Comparison of ENCODE assay signal across 15 cellular contexts in genomic region chr1:158025576-158026230, GRCh38. TPM values are rescaled to one million over a fixed set of nuclear protein-coding genes. Genes with fewer than 3 reads are reported as not detected.
DNase-seq lines count a peak whose midpoint lies in the region; ATAC-seq and TF ChIP-seq lines count a peak whose summit lies in the region.
"Had no signal": no experiment of that assay in that cellular context is flagged by ENCODE, and none has a peak within 500 bp of the region (broad histone marks: within the 10 kb centered on the region; RNA-seq: fewer than 3 reads in every experiment).

No MANE protein-coding gene starts in this region.

- peak overlapping the region; percentile 92 for H3K27ac Mint-ChIP-seq in endothelial cell (ENCODE audit: unreplicated experiment)
- H3K27ac Mint-ChIP-seq in neural progenitor cell = peak overlapping the region; percentile 68
- H3K27ac Mint-ChIP-seq: naive B cell had no signal

- H3K36me3 ChIP-seq in SK-N-SH (replicated peaks in 1 of 2; ENCODE audit: control insufficient read depth in 1 of 2, insufficient read depth in 2 of 2, low read length in 1 of 2) = peaks cover 3 to 5% of the 10 kb centered on the region in 2 experiments
- H3K36me3 ChIP-seq in neural progenitor cell = peaks cover 5% of the 10 kb centered on the region
- H3K36me3 ChIP-seq in uterus = no peaks in the 10 kb centered on the region

- H3F3A ChIP-seq in SK-N-SH (replicated peaks; ENCODE audit: insufficient read depth) (peaks cover 10% of the 10 kb centered on the region), neural progenitor cell (ENCODE audit: low read depth) (peaks cover 19% of the 10 kb centered on the region)

- intact Hi-C loops in uterus (cut with DNase I; ENCODE audit: low total_unique reads) = no loop called here

- no peak for TF ChIP-seq POLR2A in uterus (IDR thresholded peaks at IDR 0.05)

- H3K4me2 ChIP-seq in SK-N-SH = peak overlapping the region; percentile 43
- peak overlapping the region; percentile 65 for H3K4me2 ChIP-seq in neural progenitor cell

- H3K79me2 ChIP-seq in SK-N-SH (ENCODE audit: insufficient read depth) (peaks cover 100% of the 10 kb centered on the region), neural progenitor cell (ENCODE audit: low read depth) (peaks cover 96% of the 10 kb centered on the region)

- TF ChIP-seq RAD21 in SK-N-SH (IDR thresholded peaks at IDR 0.05; ENCODE audit: low read length) = no peak

- H3K27ac ChIP-seq in SK-N-SH (ENCODE audit: low read depth in 2 of 2, low read length in 1 of 2) = peak overlapping the region in 1 of 2 experiments; percentile 52; a peak in 2 of 4 replicates
- H3K27ac ChIP-seq in neural progenitor cell = peak overlapping the region; percentile 86
- peak overlapping the region; percentile 62 to 77 for H3K27ac ChIP-seq in uterus
- H3K27ac ChIP-seq: HL-60 had no signal

- H3K9ac ChIP-seq in SK-N-SH (no peak overlapping the region), neural progenitor cell (no peak overlapping the region)

- H3K9me3 ChIP-seq in SK-N-SH (no peaks in the 10 kb centered on the region), neural progenitor cell (ENCODE audit: low read depth) (no peaks in the 10 kb centered on the region), uterus (no peaks in the 10 kb centered on the region)

- 54% methylated on average over 5 of the region's 6 CpGs for WGBS in SK-N-SH (ENCODE audit: low lambda C conversion rate)

- no peak overlapping the region for H3K4me3 ChIP-seq in SK-N-SH (ENCODE audit: low read depth in 2 of 2, low read length in 1 of 2)
- H3K4me3 ChIP-seq in neural progenitor cell = no peak overlapping the region
- no peak overlapping the region for H3K4me3 ChIP-seq in uterus
- H3K4me3 ChIP-seq: GM12878 had no signal

- DNase-seq in SK-N-SH (no peak), endothelial cell (ENCODE audit: low spot score) (no peak), neural progenitor cell (ENCODE audit: low spot score) (peak; percentile 33), uterus (no peak), amniotic stem cell (lab: John Stamatoyannopoulos, UW) (no peak), NCI-H1436 (lab: John Stamatoyannopoulos, UW) (no peak), NCI-H345 (lab: John Stamatoyannopoulos, UW) (no peak)
- DNase-seq: ACHN; activated naive CD4-positive, alpha-beta T cell treated with anti-CD3 and anti-CD28 coated beads, Interleukin-2, amount 50 U/mL, for 16 hours; naive B cell; NCI-H226; small intestine had no signal

- peak overlapping the region; percentile 61 for H3K4me3 Mint-ChIP-seq in endothelial cell (ENCODE audit: unreplicated experiment)
- peak overlapping the region; percentile 30 for H3K4me3 Mint-ChIP-seq in neural progenitor cell

- H2AFZ ChIP-seq in SK-N-SH (ENCODE audit: low read depth) = no peak overlapping the region
- H2AFZ ChIP-seq in neural progenitor cell (replicated peaks) = no peak overlapping the region

- CTCF ChIA-PET in SK-N-SH (lab: Yijun Ruan, JAX) = interaction anchor here (0.9 kb wide), 1 partner anchor 34 kb away, joined by 3 read pairs; no protein-coding TSS in a partner anchor

- POLR2A ChIA-PET in SK-N-SH (lab: Yijun Ruan, JAX) = no interaction called here

- peaks cover 11 to 64% of the 10 kb centered on the region in 2 experiments for H3K4me1 ChIP-seq in SK-N-SH (ENCODE audit: control insufficient read depth in 1 of 2, insufficient read depth in 2 of 2, low read depth in 1 of 2, low read length in 1 of 2)
- peaks cover 49% of the 10 kb centered on the region for H3K4me1 ChIP-seq in neural progenitor cell
- peaks cover 8 to 17% of the 10 kb centered on the region in 2 donors for H3K4me1 ChIP-seq in uterus

- TF ChIP-seq CTCF in SK-N-SH (IDR thresholded peaks at IDR 0.05) (no peak), endothelial cell (IDR thresholded peaks at IDR 0.05; ENCODE audit: unreplicated experiment) (no peak), neural progenitor cell (IDR thresholded peaks at IDR 0.05) (no peak), uterus (IDR thresholded peaks at IDR 0.05) (no peak)

- peaks cover 10% of the 10 kb centered on the region for H3K36me3 Mint-ChIP-seq in endothelial cell (ENCODE audit: low read depth, unreplicated experiment)
- peaks cover 9% of the 10 kb centered on the region for H3K36me3 Mint-ChIP-seq in neural progenitor cell
- H3K36me3 Mint-ChIP-seq: naive B cell had no signal

- no peaks in the 10 kb centered on the region for H3K9me3 Mint-ChIP-seq in endothelial cell (ENCODE audit: unreplicated experiment)
- no peaks in the 10 kb centered on the region for H3K9me3 Mint-ChIP-seq in neural progenitor cell
- H3K9me3 Mint-ChIP-seq: naive B cell had no signal

- ATAC-seq in SK-N-SH treated with all-trans-retinoic acid at 6 μM for 48 hours = no peak
- ATAC-seq: GM12878 had no signal

- H3K9me2 ChIP-seq in SK-N-SH = no peaks in the 10 kb centered on the region

- TF ChIP-seq EP300 in SK-N-SH (IDR thresholded peaks at IDR 0.05; ENCODE audit: borderline replicate concordance in 1 of 2, low read depth in 1 of 2, low read length in 1 of 2) = no peak

- H3K4me1 Mint-ChIP-seq in endothelial cell (ENCODE audit: unreplicated experiment) (peaks cover 55% of the 10 kb centered on the region), neural progenitor cell (peaks cover 69% of the 10 kb centered on the region)
- H3K4me1 Mint-ChIP-seq: naive B cell had no signal

- H4K20me1 ChIP-seq in SK-N-SH (ENCODE audit: insufficient read depth) (peaks cover 14% of the 10 kb centered on the region; the same call in 1 of the 2 replicates), neural progenitor cell (ENCODE audit: low read depth) (peaks cover 71% of the 10 kb centered on the region)

- peaks cover 7% of the 10 kb centered on the region for H3K27me3 Mint-ChIP-seq in endothelial cell (ENCODE audit: unreplicated experiment)
- H3K27me3 Mint-ChIP-seq in neural progenitor cell (ENCODE audit: insufficient read depth, low read depth) = no peaks in the 10 kb centered on the region

- H3K27me3 ChIP-seq in SK-N-SH (ENCODE audit: insufficient read depth) (no peaks in the 10 kb centered on the region), neural progenitor cell (no peaks in the 10 kb centered on the region), uterus (no peaks in the 10 kb centered on the region)

TF ChIP-seq in SK-N-SH, 30 proteins besides CTCF, POLR2A, EP300 and RAD21 (continues in another document):
- TF ChIP-seq MAX (IDR thresholded peaks at IDR 0.05; ENCODE audit: low read depth) = no peak
- TF ChIP-seq, protein P1, sequence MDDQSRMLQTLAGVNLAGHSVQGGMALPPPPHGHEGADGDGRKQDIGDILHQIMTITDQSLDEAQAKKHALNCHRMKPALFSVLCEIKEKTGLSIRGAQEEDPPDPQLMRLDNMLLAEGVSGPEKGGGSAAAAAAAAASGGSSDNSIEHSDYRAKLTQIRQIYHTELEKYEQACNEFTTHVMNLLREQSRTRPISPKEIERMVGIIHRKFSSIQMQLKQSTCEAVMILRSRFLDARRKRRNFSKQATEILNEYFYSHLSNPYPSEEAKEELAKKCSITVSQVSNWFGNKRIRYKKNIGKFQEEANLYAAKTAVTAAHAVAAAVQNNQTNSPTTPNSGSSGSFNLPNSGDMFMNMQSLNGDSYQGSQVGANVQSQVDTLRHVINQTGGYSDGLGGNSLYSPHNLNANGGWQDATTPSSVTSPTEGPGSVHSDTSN (IDR thresholded peaks at IDR 0.05) = no peak

TF ChIP-seq in SK-N-SH treated with all-trans-retinoic acid at 6 μM for 48 hours, 23 proteins besides CTCF, POLR2A, EP300 and RAD21:
- no peak for TF ChIP-seq ZC3H10 (CRISPR knock-in tag; IDR thresholded peaks at IDR 0.05)
- no peak for TF ChIP-seq CREB5 (CRISPR knock-in tag; IDR thresholded peaks at IDR 0.05; ENCODE audit: low read depth)
- no peak for TF ChIP-seq GLIS3 (CRISPR knock-in tag; IDR thresholded peaks at IDR 0.05)
- TF ChIP-seq ZFP3 (CRISPR knock-in tag; IDR thresholded peaks at IDR 0.05) = no peak
- TF ChIP-seq BACH2 (CRISPR knock-in tag; IDR thresholded peaks at IDR 0.05; ENCODE audit: borderline replicate concordance) = no peak
- no peak for TF ChIP-seq ZNF565 (CRISPR knock-in tag; conservative IDR thresholded peaks at IDR 0.05; ENCODE audit: low read depth)
- TF ChIP-seq TSHZ2 (CRISPR knock-in tag; IDR thresholded peaks at IDR 0.05) = no peak

RNA-seq across cellular contexts. Expression of gene KIRREL1, which starts 32.3 kb away (rescaled TPM):
- polyA plus RNA-seq in SK-N-SH (2012; rRNA removed) = 47.8 and 52.3 TPM in 2 replicates
- polyA plus RNA-seq in SK-N-SH (2012; cell fraction: cytosol; rRNA removed) = 32.9 and 42.4 TPM in 2 replicates
- 77.1 and 86.9 TPM in 2 replicates for polyA plus RNA-seq in SK-N-SH (2012; cell fraction: nucleus; rRNA removed)
- total RNA-seq in endothelial cell (ENCODE audit: unreplicated experiment) = 66.8 TPM
- 39.5 and 70.7 TPM in 2 replicates for total RNA-seq in neural progenitor cell (ENCODE audit: low replicate concordance)
- 100 to 1,000 TPM in 1 of 4 donors, 10 to 100 TPM in 3; 34.1 to 102 (median 57.4) TPM for total RNA-seq in uterus
- polyA plus RNA-seq: GM12878 had no signal
